Comparison of ENCODE assay signal across 21 cellular contexts in genomic region chr6:69231983-69232382, GRCh38.
DNase-seq lines count a peak whose midpoint lies in the region; ATAC-seq and TF ChIP-seq lines count a peak whose summit lies in the region.
"Had no signal": no experiment of that assay in that cellular context is flagged by ENCODE, and none has a peak within 500 bp of the region (broad histone marks: within the 10 kb centered on the region; RNA-seq: fewer than 3 reads in every experiment).

No MANE protein-coding gene starts in this region.

- peaks cover 10% of the 10 kb centered on the region for H3K36me3 ChIP-seq in BE2C
- no peaks in the 10 kb centered on the region for H3K36me3 ChIP-seq in iPS-20b (ENCODE audit: insufficient read depth, low read depth, low read length)
- H3K36me3 ChIP-seq: MG63 had no signal

- H4K91ac ChIP-seq in H9 (ENCODE audit: insufficient read length, low read depth, low read length), result no peak overlapping the region

- H4K5ac ChIP-seq in H9 (ENCODE audit: insufficient read length, low read depth, low read length), result no peak overlapping the region

- H3K23ac ChIP-seq in H9 (ENCODE audit: insufficient read length, low read depth, low read length), result no peak overlapping the region

- H2AK5ac ChIP-seq in H9 (ENCODE audit: insufficient read length, low read length), result no peak overlapping the region

- no peak overlapping the region for H3K9ac ChIP-seq in H9 (ENCODE audit: extremely low read depth, insufficient read length, low read length)
- no peak overlapping the region for H3K9ac ChIP-seq in iPS-20b (ENCODE audit: low read depth, low read length)
- H3K9ac ChIP-seq: GM23248 had no signal

- H2BK120ac ChIP-seq in H9 (ENCODE audit: low read depth, low read length, poor library complexity, severe bottlenecking), result no peak overlapping the region

- no peak overlapping the region for H2BK12ac ChIP-seq in H9 (ENCODE audit: insufficient read length, low read depth, low read length)

- H3K56ac ChIP-seq in H9 (ENCODE audit: insufficient read length, low read depth, low read length), result no peak overlapping the region

- H3K4me1 Mint-ChIP-seq in H9, result peaks cover 16 to 22% of the 10 kb centered on the region in 2 experiments
- peaks cover 27% of the 10 kb centered on the region for H3K4me1 Mint-ChIP-seq in brain
- no peaks in the 10 kb centered on the region for H3K4me1 Mint-ChIP-seq in activated T-cell treated with anti-CD3 and anti-CD28 coated beads, Interleukin-2, amount 50 U/mL, for 72 hours (ENCODE audit: low read depth)
- H3K4me1 Mint-ChIP-seq: B cell; CD4-positive, CD25-positive, alpha-beta regulatory T cell had no signal

- no peak overlapping the region for H2AFZ ChIP-seq in H9 (ENCODE audit: low read length)
- H2AFZ ChIP-seq: GM23248 had no signal

- H3K27me3 ChIP-seq in BE2C, result no peaks in the 10 kb centered on the region
- H3K27me3 ChIP-seq in H9 (ENCODE audit: insufficient read depth, low read length), result no peaks in the 10 kb centered on the region
- peaks cover 17% of the 10 kb centered on the region for H3K27me3 ChIP-seq in iPS-20b (ENCODE audit: insufficient read depth, low read length)
- H3K27me3 ChIP-seq: MG63 had no signal

- no peak for TF ChIP-seq CTCF in BE2C (IDR thresholded peaks at IDR 0.05; ENCODE audit: low read depth, low read length)
- TF ChIP-seq CTCF in H9 (conservative IDR thresholded peaks at IDR 0.05), result no peak
- TF ChIP-seq CTCF in brain (conservative IDR thresholded peaks at IDR 0.05), result no peak

- DNase-seq in BE2C, result peak; percentile 35
- DNase-seq in H9, result no peak
- DNase-seq in GF-D8 (lab: John Stamatoyannopoulos, UW), result no peak
- DNase-seq in activated T-cell treated with anti-CD3 and anti-CD28 coated beads, Interleukin-2, amount 50 U/mL, for 72 hours, result no peak
- no peak for DNase-seq in NCI-H345 (lab: John Stamatoyannopoulos, UW)
- DNase-seq: Caco-2; CD4-positive, CD25-positive, alpha-beta regulatory T cell; GDM1; GM23248; Kasumi-1; MG63; NCI-H1048; NCI-H1436; NCI-H2029; NCI-H2171 treated with DMSO at 0.1 percent for 48 hours; SIG-M5 had no signal

- no peaks in the 10 kb centered on the region for H4K20me1 ChIP-seq in H9 (ENCODE audit: control insufficient read depth, insufficient read depth, insufficient read length)

- no CpG with 5 or more reads among the region's 3 CpGs for WGBS in H9 (ENCODE audit: extremely low coverage, insufficient read length, low lambda C conversion rate)

- no peak overlapping the region for H2BK15ac ChIP-seq in H9 (ENCODE audit: low read depth, low read length)

- no peaks in the 10 kb centered on the region for H3K9me3 Mint-ChIP-seq in H9
- H3K9me3 Mint-ChIP-seq in brain, result no peaks in the 10 kb centered on the region
- H3K9me3 Mint-ChIP-seq in activated T-cell treated with anti-CD3 and anti-CD28 coated beads, Interleukin-2, amount 50 U/mL, for 72 hours, result peaks cover 2 to 4% of the 10 kb centered on the region in 2 donors
- H3K9me3 Mint-ChIP-seq: T-helper 1 cell treated with Interleukin-12 subunit alpha and Interleukin-12 subunit beta and Interleukin-4 antibody, amounts not matched to agents 30 μg/mL and 1 μg/mL, for 36 hours had no signal

- peak overlapping the region; percentile 55 for H3K4me2 ChIP-seq in H9 (ENCODE audit: insufficient read depth, insufficient read length, low read length)

- peaks cover 5% of the 10 kb centered on the region for H3K23me2 ChIP-seq in H9 (ENCODE audit: insufficient read length, low read depth, low read length, poor library complexity, severe bottlenecking)

- H3K27me3 Mint-ChIP-seq in H9 (ENCODE audit: low read depth) (peaks cover 14% of the 10 kb centered on the region), brain (peaks cover 7% of the 10 kb centered on the region)
- no peaks in the 10 kb centered on the region for H3K27me3 Mint-ChIP-seq in activated T-cell treated with anti-CD3 and anti-CD28 coated beads, Interleukin-2, amount 50 U/mL, for 72 hours (ENCODE audit: low read depth)
- H3K27me3 Mint-ChIP-seq: B cell; CD4-positive, CD25-positive, alpha-beta regulatory T cell had no signal

- H3K27ac ChIP-seq in H9 (ENCODE audit: insufficient read length, low read depth, low read length) (no peak overlapping the region), iPS-20b (ENCODE audit: low read length) (no peak overlapping the region)
- H3K27ac ChIP-seq: GM23248 had no signal

- no peaks in the 10 kb centered on the region for H3K79me2 ChIP-seq in H9 (ENCODE audit: insufficient read depth, low read length)

- H3K79me1 ChIP-seq in H9 (ENCODE audit: insufficient read depth, low read depth, low read length, poor library complexity, severe bottlenecking), result no peaks in the 10 kb centered on the region

- H3K4me3 Mint-ChIP-seq in H9 (no peak overlapping the region), brain (peak overlapping the region; percentile 82 to 94 (median 92))
- H3K4me3 Mint-ChIP-seq in activated T-cell treated with anti-CD3 and anti-CD28 coated beads, Interleukin-2, amount 50 U/mL, for 72 hours, result no peak overlapping the region
- H3K4me3 Mint-ChIP-seq: B cell; CD4-positive, CD25-positive, alpha-beta regulatory T cell; T-helper 1 cell treated with Interleukin-12 subunit alpha and Interleukin-12 subunit beta and Interleukin-4 antibody, amounts not matched to agents 30 μg/mL and 1 μg/mL, for 36 hours had no signal

- H3K4me1 ChIP-seq in BE2C, result peaks cover 18% of the 10 kb centered on the region
- H3K4me1 ChIP-seq in H9 (ENCODE audit: insufficient read depth, low read length), result peaks cover 2% of the 10 kb centered on the region; the same call in 1 of the 2 replicates
- 0 out of 2 replicates have a peak, but pooled peaks cover 4% of the 10 kb centered on the region for H3K4me1 ChIP-seq in iPS-20b (ENCODE audit: insufficient read depth, low read length)
- H3K4me1 ChIP-seq: Caco-2 had no signal

- H4K8ac ChIP-seq in H9 (replicated peaks; ENCODE audit: insufficient read length, low read depth, low read length), result no peak overlapping the region

- H3K4me3 ChIP-seq in BE2C (ENCODE audit: low read depth, low read length) (peak overlapping the region; percentile 89), iPS-20b (ENCODE audit: low read length) (0 out of 2 replicates have a peak overlapping the region, but pooled peaks have one; percentile 46)
- H3K4me3 ChIP-seq: GM23248, MG63 had no signal

- ATAC-seq in activated T-cell treated with anti-CD3 and anti-CD28 coated beads, Interleukin-2, amount 50 U/mL, for 72 hours (replicated peaks in 1 of 2), result no peak
- ATAC-seq: HCT116 had no signal

- H2BK20ac ChIP-seq in H9 (ENCODE audit: low read depth, low read length, poor library complexity, severe bottlenecking), result no peak overlapping the region

- H2BK5ac ChIP-seq in H9 (ENCODE audit: insufficient read length, low read length), result no peak overlapping the region

- H3T11ph ChIP-seq in H9 (ENCODE audit: low read length), result no peak overlapping the region

- no peak overlapping the region for H3K4ac ChIP-seq in H9 (ENCODE audit: low read depth, low read length)

- no peak overlapping the region for H3K14ac ChIP-seq in H9 (ENCODE audit: insufficient read depth, low read length)

- H3K9me3 ChIP-seq in BE2C (no peaks in the 10 kb centered on the region), H9 (ENCODE audit: control insufficient read depth, low read depth, low read length) (no peaks in the 10 kb centered on the region), iPS-20b (ENCODE audit: insufficient read depth, low read depth, low read length) (no peaks in the 10 kb centered on the region)
- H3K9me3 ChIP-seq: Caco-2, MG63 had no signal

- H3K18ac ChIP-seq in H9 (ENCODE audit: insufficient read length, low read depth, low read length), result no peak overlapping the region

- H3K27ac Mint-ChIP-seq in H9 (no peak overlapping the region), brain (peak overlapping the region; percentile 87 to 98 (median 96))
- H3K27ac Mint-ChIP-seq in activated T-cell treated with anti-CD3 and anti-CD28 coated beads, Interleukin-2, amount 50 U/mL, for 72 hours, result no peak overlapping the region
- H3K27ac Mint-ChIP-seq: B cell; CD4-positive, CD25-positive, alpha-beta regulatory T cell; T-helper 1 cell treated with Interleukin-12 subunit alpha and Interleukin-12 subunit beta and Interleukin-4 antibody, amounts not matched to agents 30 μg/mL and 1 μg/mL, for 36 hours had no signal

- no peaks in the 10 kb centered on the region for H3K36me3 Mint-ChIP-seq in H9 (ENCODE audit: insufficient read depth in 1 of 3, low read depth in 3 of 3)
- H3K36me3 Mint-ChIP-seq in brain, result peaks cover 3% of the 10 kb centered on the region
- H3K36me3 Mint-ChIP-seq in activated T-cell treated with anti-CD3 and anti-CD28 coated beads, Interleukin-2, amount 50 U/mL, for 72 hours (ENCODE audit: insufficient read depth in 2 of 2), result no peaks in the 10 kb centered on the region
- H3K36me3 Mint-ChIP-seq: CD4-positive, CD25-positive, alpha-beta regulatory T cell had no signal

Comparison
In these comparisons a context has a peak if more than half of its experiments do, and no peak if none do; other contexts are left out.
1. H3K27ac Mint-ChIP-seq: peak in brain (5 of 5); none in H9 (0 of 3) and activated T-cell treated with anti-CD3 and anti-CD28 coated beads, Interleukin-2, amount 50 U/mL, for 72 hours (single experiment).
2. H3K4me3 Mint-ChIP-seq: peak in brain (5 of 5); none in H9 (0 of 2) and activated T-cell treated with anti-CD3 and anti-CD28 coated beads, Interleukin-2, amount 50 U/mL, for 72 hours (0 of 2).